Comparison of ENCODE assay signal across 25 cellular contexts in the genomic region with DNA sequence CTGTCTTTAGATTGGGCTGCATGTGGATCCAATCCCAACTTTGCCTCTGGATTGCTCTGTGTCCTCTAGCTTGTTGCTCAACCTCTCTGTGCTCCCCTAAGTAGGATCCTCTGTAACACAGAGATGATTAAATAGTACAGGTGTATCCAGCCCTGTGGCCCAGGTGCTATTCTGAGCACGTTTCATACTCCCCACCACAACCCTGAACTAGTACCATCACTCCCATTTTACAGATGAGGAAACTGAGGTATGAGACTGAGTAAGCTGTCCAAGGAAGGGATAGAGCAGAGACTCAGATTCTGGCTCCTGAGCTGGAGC. TPM values are rescaled to one million over a fixed set of nuclear protein-coding genes. Genes with fewer than 3 reads are reported as not detected.
DNase-seq lines count a peak whose midpoint lies in the region; ATAC-seq and TF ChIP-seq lines count a peak whose summit lies in the region.
"Had no signal": no experiment of that assay in that cellular context is flagged by ENCODE, and none has a peak within 500 bp of the region (broad histone marks: within the 10 kb centered on the region; RNA-seq: fewer than 3 reads in every experiment).

No MANE protein-coding gene starts in this region.

- POLR2A ChIA-PET in activated CD4-positive, alpha-beta memory T cell treated with anti-CD3 and anti-CD28 coated beads for 36 hours (lab: Charles Lee), result interaction anchor here (1.2 kb wide), 1 partner anchor 16 kb away, joined by 3 read pairs; no protein-coding TSS in a partner anchor
- POLR2A ChIA-PET in activated CD4-positive, alpha-beta memory T cell treated with anti-CD3 and anti-CD28 coated beads, Interleukin-2, amount 10 ng/mL, durations not matched to agents 7 days and 5 days (lab: Charles Lee), result no interaction called here
- POLR2A ChIA-PET in CD4-positive, alpha-beta T cell (lab: Charles Lee), result interaction anchor here (0.9 to 5.7 kb wide), 4 partner anchors 11 to 21 kb away, joined by 3 to 35 read pairs (median 6); no protein-coding TSS in a partner anchor
- POLR2A ChIA-PET in activated B cell treated with CpG ODN at 0.5 μM for 24 hours (lab: Charles Lee), result interaction anchor here (0.9 to 2.1 kb wide), 4 partner anchors 8 to 18 kb away, joined by 3 to 9 read pairs (median 4); no protein-coding TSS in a partner anchor

- no peaks in the 10 kb centered on the region for H3K9me3 ChIP-seq in CD4-positive, alpha-beta T cell (ENCODE audit: control insufficient read depth, low read length)
- H3K9me3 ChIP-seq: BE2C, heart left ventricle, sigmoid colon, upper lobe of right lung had no signal

- DNase-seq in activated CD4-positive, alpha-beta memory T cell treated with anti-CD3 and anti-CD28 coated beads for 36 hours, result no peak
- no peak for DNase-seq in activated CD4-positive, alpha-beta memory T cell treated with anti-CD3 and anti-CD28 coated beads, Interleukin-2, amount 10 ng/mL, durations not matched to agents 7 days and 5 days
- DNase-seq in CD4-positive, alpha-beta T cell, result no peak
- DNase-seq in activated B cell treated with CpG ODN at 0.5 μM for 24 hours (no peak), memory B cell (ENCODE audit: low spot score in 2 of 2) (no peak), dermis blood vessel endothelial cell (no peak), CD14-positive monocyte (ENCODE audit: low spot score) (no peak), type B pancreatic cell (ENCODE audit: extremely low spot score, unreplicated experiment) (no peak)
- DNase-seq: amniotic stem cell; BE2C; heart left ventricle; NCI-H1417; NCI-H2107; stimulated activated CD4-positive, alpha-beta T cell treated with anti-CD3 and anti-CD28 coated beads, Interleukin-15, amount 100 ng/mL, for 24 hours; upper lobe of right lung had no signal

- no peak for TF ChIP-seq CTCF in CD4-positive, alpha-beta T cell (IDR thresholded peaks at IDR 0.05)
- TF ChIP-seq CTCF in activated B cell treated with CpG ODN at 0.5 μM for 24 hours (IDR thresholded peaks at IDR 0.05), result no peak
- no peak for TF ChIP-seq CTCF in CD14-positive monocyte (IDR thresholded peaks at IDR 0.05)
- no peak for TF ChIP-seq CTCF in type B pancreatic cell (conservative IDR thresholded peaks at IDR 0.05)

- no peaks in the 10 kb centered on the region for H3K27me3 Mint-ChIP-seq in activated CD4-positive, alpha-beta memory T cell treated with anti-CD3 and anti-CD28 coated beads for 36 hours
- H3K27me3 Mint-ChIP-seq in activated CD4-positive, alpha-beta memory T cell treated with anti-CD3 and anti-CD28 coated beads, Interleukin-2, amount 10 ng/mL, durations not matched to agents 7 days and 5 days, result no peaks in the 10 kb centered on the region
- H3K27me3 Mint-ChIP-seq in CD4-positive, alpha-beta T cell, result no peaks in the 10 kb centered on the region
- no peaks in the 10 kb centered on the region for H3K27me3 Mint-ChIP-seq in activated B cell treated with CpG ODN at 0.5 μM for 24 hours
- H3K27me3 Mint-ChIP-seq in memory B cell, result no peaks in the 10 kb centered on the region
- H3K27me3 Mint-ChIP-seq in CD14-positive monocyte (ENCODE audit: low read depth in 3 of 3), result peaks cover 0 to 2% (median 0%) of the 10 kb centered on the region in 3 donors
- H3K27me3 Mint-ChIP-seq in type B pancreatic cell, result no peaks in the 10 kb centered on the region
- H3K27me3 Mint-ChIP-seq: dendritic cell treated with granulocyte-macrophage colony-stimulating factor and Interleukin-4, amounts not matched to agents 40 ng/mL and 50 ng/mL, for 4 days had no signal

- CTCF ChIA-PET in activated CD4-positive, alpha-beta memory T cell treated with anti-CD3 and anti-CD28 coated beads for 36 hours (lab: Charles Lee), result interaction anchor here (1.2 kb wide), 1 partner anchor 18 kb away, joined by 6 read pairs; no protein-coding TSS in a partner anchor
- CTCF ChIA-PET in activated CD4-positive, alpha-beta memory T cell treated with anti-CD3 and anti-CD28 coated beads, Interleukin-2, amount 10 ng/mL, durations not matched to agents 7 days and 5 days (lab: Charles Lee), result interaction anchor here (1.3 kb wide), 1 partner anchor 22 kb away, joined by 3 read pairs; no protein-coding TSS in a partner anchor
- CTCF ChIA-PET in CD4-positive, alpha-beta T cell (lab: Charles Lee), result no interaction called here
- CTCF ChIA-PET in activated B cell treated with CpG ODN at 0.5 μM for 24 hours (lab: Charles Lee), result interaction anchor here (1.7 kb wide), 1 partner anchor 11 kb away, joined by 4 read pairs; no protein-coding TSS in a partner anchor

- no peak overlapping the region for H3K4me3 Mint-ChIP-seq in activated CD4-positive, alpha-beta memory T cell treated with anti-CD3 and anti-CD28 coated beads for 36 hours
- no peak overlapping the region for H3K4me3 Mint-ChIP-seq in activated CD4-positive, alpha-beta memory T cell treated with anti-CD3 and anti-CD28 coated beads, Interleukin-2, amount 10 ng/mL, durations not matched to agents 7 days and 5 days
- H3K4me3 Mint-ChIP-seq in CD4-positive, alpha-beta T cell, result peak overlapping the region; percentile 17
- no peak overlapping the region for H3K4me3 Mint-ChIP-seq in activated B cell treated with CpG ODN at 0.5 μM for 24 hours
- H3K4me3 Mint-ChIP-seq in memory B cell, result peak overlapping the region; percentile 53
- H3K4me3 Mint-ChIP-seq in CD14-positive monocyte, result no peak overlapping the region
- H3K4me3 Mint-ChIP-seq in type B pancreatic cell, result no peak overlapping the region
- H3K4me3 Mint-ChIP-seq: activated T-helper 1 cell treated with anti-CD3 and anti-CD28 coated beads, Interleukin-12 subunit alpha, Interleukin-12 subunit beta, Interleukin-2, Interleukin-4 antibody, amounts not matched to agents 30 ng/mL and 10 ng/mL and 1 ng/mL, durations not matched to agents 14 hours and 24 hours and 36 hours; dendritic cell treated with granulocyte-macrophage colony-stimulating factor and Interleukin-4, amounts not matched to agents 40 ng/mL and 50 ng/mL, for 4 days; neural crest cell; T-helper 2 cell treated with Interferon-gamma antibody and Interleukin-4, amounts not matched to agents 5 μg/mL and 100 μg/mL, for 36 hours had no signal

- ATAC-seq in CD4-positive, alpha-beta T cell (ENCODE audit: poor library complexity), result no peak
- ATAC-seq in activated B cell treated with CpG ODN at 0.5 μM for 24 hours (ENCODE audit: low read depth), result no peak
- no peak for ATAC-seq in memory B cell (ENCODE audit: low read depth)
- ATAC-seq: heart left ventricle, left colon, Panc1, upper lobe of right lung had no signal

- H3K4me1 Mint-ChIP-seq in activated CD4-positive, alpha-beta memory T cell treated with anti-CD3 and anti-CD28 coated beads for 36 hours (ENCODE audit: low read depth), result peaks cover 66% of the 10 kb centered on the region
- peaks cover 74% of the 10 kb centered on the region for H3K4me1 Mint-ChIP-seq in activated CD4-positive, alpha-beta memory T cell treated with anti-CD3 and anti-CD28 coated beads, Interleukin-2, amount 10 ng/mL, durations not matched to agents 7 days and 5 days
- H3K4me1 Mint-ChIP-seq in CD4-positive, alpha-beta T cell (ENCODE audit: low read depth), result peaks cover 80% of the 10 kb centered on the region
- peaks cover 90% of the 10 kb centered on the region for H3K4me1 Mint-ChIP-seq in activated B cell treated with CpG ODN at 0.5 μM for 24 hours
- H3K4me1 Mint-ChIP-seq in memory B cell, result peaks cover 61% of the 10 kb centered on the region
- H3K4me1 Mint-ChIP-seq in CD14-positive monocyte, result peaks cover 14% of the 10 kb centered on the region
- H3K4me1 Mint-ChIP-seq in type B pancreatic cell (ENCODE audit: unreplicated experiment), result peaks cover 23% of the 10 kb centered on the region

- H3K36me3 Mint-ChIP-seq in activated CD4-positive, alpha-beta memory T cell treated with anti-CD3 and anti-CD28 coated beads for 36 hours, result peaks cover 10% of the 10 kb centered on the region
- peaks cover 76% of the 10 kb centered on the region for H3K36me3 Mint-ChIP-seq in activated CD4-positive, alpha-beta memory T cell treated with anti-CD3 and anti-CD28 coated beads, Interleukin-2, amount 10 ng/mL, durations not matched to agents 7 days and 5 days (ENCODE audit: low read depth)
- H3K36me3 Mint-ChIP-seq in CD4-positive, alpha-beta T cell (ENCODE audit: low read depth), result peaks cover 77% of the 10 kb centered on the region
- H3K36me3 Mint-ChIP-seq in activated B cell treated with CpG ODN at 0.5 μM for 24 hours (ENCODE audit: low read depth) (peaks cover 64% of the 10 kb centered on the region), memory B cell (peaks cover 32% of the 10 kb centered on the region), CD14-positive monocyte (no peaks in the 10 kb centered on the region), type B pancreatic cell (no peaks in the 10 kb centered on the region)

- no peak overlapping the region for H3K27ac ChIP-seq in CD4-positive, alpha-beta T cell (ENCODE audit: low read depth, low read length)
- H3K27ac ChIP-seq: epithelial cell of prostate, heart left ventricle, HL-60, sigmoid colon, upper lobe of right lung, VCaP had no signal

- intact Hi-C loops in activated CD4-positive, alpha-beta memory T cell treated with anti-CD3 and anti-CD28 coated beads for 36 hours (cut with micrococcal nuclease), result no loop called here
- intact Hi-C loops in CD4-positive, alpha-beta T cell (cut with DNase I, micrococcal nuclease), result no loop called here
- intact Hi-C loops in activated B cell treated with CpG ODN at 0.5 μM for 24 hours (cut with micrococcal nuclease) (no loop called here), CD14-positive monocyte (cut with micrococcal nuclease) (no loop called here)

- H3K27me3 ChIP-seq in CD4-positive, alpha-beta T cell (ENCODE audit: control insufficient read depth, insufficient read depth, low read length), result no peaks in the 10 kb centered on the region
- H3K27me3 ChIP-seq: BE2C, heart left ventricle, sigmoid colon, upper lobe of right lung had no signal

- H3K9me3 Mint-ChIP-seq in activated CD4-positive, alpha-beta memory T cell treated with anti-CD3 and anti-CD28 coated beads for 36 hours, result no peaks in the 10 kb centered on the region
- no peaks in the 10 kb centered on the region for H3K9me3 Mint-ChIP-seq in activated CD4-positive, alpha-beta memory T cell treated with anti-CD3 and anti-CD28 coated beads, Interleukin-2, amount 10 ng/mL, durations not matched to agents 7 days and 5 days
- H3K9me3 Mint-ChIP-seq in CD4-positive, alpha-beta T cell, result no peaks in the 10 kb centered on the region
- H3K9me3 Mint-ChIP-seq in activated B cell treated with CpG ODN at 0.5 μM for 24 hours, result no peaks in the 10 kb centered on the region
- no peaks in the 10 kb centered on the region for H3K9me3 Mint-ChIP-seq in memory B cell
- H3K9me3 Mint-ChIP-seq in CD14-positive monocyte, result peaks cover 0 to 2% (median 0%) of the 10 kb centered on the region in 7 donors
- H3K9me3 Mint-ChIP-seq in type B pancreatic cell, result no peaks in the 10 kb centered on the region
- H3K9me3 Mint-ChIP-seq: activated T-helper 1 cell treated with anti-CD3 and anti-CD28 coated beads, Interleukin-12 subunit alpha, Interleukin-12 subunit beta, Interleukin-2, Interleukin-4 antibody, amounts not matched to agents 30 ng/mL and 10 ng/mL and 1 ng/mL, durations not matched to agents 14 hours and 24 hours and 36 hours; dendritic cell treated with granulocyte-macrophage colony-stimulating factor and Interleukin-4, amounts not matched to agents 40 ng/mL and 50 ng/mL, for 4 days; neural crest cell; T-helper 2 cell treated with Interferon-gamma antibody and Interleukin-4, amounts not matched to agents 5 μg/mL and 100 μg/mL, for 36 hours had no signal

- peak overlapping the region; percentile 1 for H3K27ac Mint-ChIP-seq in activated CD4-positive, alpha-beta memory T cell treated with anti-CD3 and anti-CD28 coated beads for 36 hours
- no peak overlapping the region for H3K27ac Mint-ChIP-seq in activated CD4-positive, alpha-beta memory T cell treated with anti-CD3 and anti-CD28 coated beads, Interleukin-2, amount 10 ng/mL, durations not matched to agents 7 days and 5 days
- H3K27ac Mint-ChIP-seq in CD4-positive, alpha-beta T cell, result peak overlapping the region; percentile 73
- H3K27ac Mint-ChIP-seq in activated B cell treated with CpG ODN at 0.5 μM for 24 hours (peak overlapping the region; percentile 96), memory B cell (peak overlapping the region; percentile 70), CD14-positive monocyte (no peak overlapping the region), type B pancreatic cell (no peak overlapping the region)
- H3K27ac Mint-ChIP-seq: T-helper 2 cell treated with Interferon-gamma antibody and Interleukin-4, amounts not matched to agents 5 μg/mL and 100 μg/mL, for 36 hours had no signal

RNA-seq across cellular contexts. Expression of gene ISG20, which starts 7.2 kb away (rescaled TPM):
- 10 to 100 TPM; 68.2 to 74.5 TPM for total RNA-seq in activated CD4-positive, alpha-beta memory T cell treated with anti-CD3 and anti-CD28 coated beads for 36 hours
- 100 to 1,000 TPM; 337 to 338 TPM for total RNA-seq in activated CD4-positive, alpha-beta memory T cell treated with anti-CD3 and anti-CD28 coated beads, Interleukin-2, amount 10 ng/mL, durations not matched to agents 7 days and 5 days
- 100 to 1,000 TPM; 152 to 157 TPM for total RNA-seq in CD4-positive, alpha-beta T cell
- total RNA-seq in activated B cell treated with CpG ODN at 0.5 μM for 24 hours (84.6 and 87.1 TPM in 2 replicates), dermis blood vessel endothelial cell (22.2 and 49.4 TPM in 2 replicates), type B pancreatic cell (ENCODE audit: low replicate concordance) (4.9 and 7.9 TPM in 2 replicates)
- polyA plus RNA-seq in CD14-positive monocyte, result 10 to 100 TPM; 25.1 to 29.3 TPM

RNA-seq across cellular contexts. Expression of gene AEN, which starts 24.9 kb away (rescaled TPM):
- 10 to 100 TPM; 55.5 to 55.7 TPM for total RNA-seq in activated CD4-positive, alpha-beta memory T cell treated with anti-CD3 and anti-CD28 coated beads for 36 hours
- total RNA-seq in activated CD4-positive, alpha-beta memory T cell treated with anti-CD3 and anti-CD28 coated beads, Interleukin-2, amount 10 ng/mL, durations not matched to agents 7 days and 5 days, result 10 to 100 TPM; 32.7 to 33.5 TPM
- 10 to 100 TPM; 40.7 to 43.7 TPM for total RNA-seq in CD4-positive, alpha-beta T cell
- total RNA-seq in activated B cell treated with CpG ODN at 0.5 μM for 24 hours, result 40.1 and 41.9 TPM in 2 replicates
- 58.9 and 73.0 TPM in 2 replicates for total RNA-seq in dermis blood vessel endothelial cell
- polyA plus RNA-seq in CD14-positive monocyte, result 1 to 10 TPM; 4.6 to 6.3 TPM
- 48.9 and 62.9 TPM in 2 replicates for total RNA-seq in type B pancreatic cell (ENCODE audit: low replicate concordance)

Comparison
In these comparisons a context has a peak if more than half of its experiments do, and no peak if none do; other contexts are left out.
1. H3K27ac Mint-ChIP-seq: peak in activated CD4-positive, alpha-beta memory T cell treated with anti-CD3 and anti-CD28 coated beads for 36 hours (single experiment), CD4-positive, alpha-beta T cell (single experiment), activated B cell treated with CpG ODN at 0.5 μM for 24 hours (single experiment) and memory B cell (single experiment); none in activated CD4-positive, alpha-beta memory T cell treated with anti-CD3 and anti-CD28 coated beads, Interleukin-2, amount 10 ng/mL, durations not matched to agents 7 days and 5 days (single experiment), CD14-positive monocyte (0 of 7) and type B pancreatic cell (single experiment).
2. H3K4me3 Mint-ChIP-seq: peak in CD4-positive, alpha-beta T cell (single experiment) and memory B cell (single experiment); none in activated CD4-positive, alpha-beta memory T cell treated with anti-CD3 and anti-CD28 coated beads for 36 hours (single experiment), activated CD4-positive, alpha-beta memory T cell treated with anti-CD3 and anti-CD28 coated beads, Interleukin-2, amount 10 ng/mL, durations not matched to agents 7 days and 5 days (single experiment), activated B cell treated with CpG ODN at 0.5 μM for 24 hours (single experiment), CD14-positive monocyte (0 of 2) and type B pancreatic cell (single experiment).